Comparison of ENCODE assay signal across 30 cellular contexts in genomic region chr3:17724122-17724521, GRCh38.
"Had no signal": no experiment of that assay in that cellular context is flagged by ENCODE, and none has a peak within 500 bp of the region (broad histone marks: within the 10 kb centered on the region; RNA-seq: fewer than 3 reads in every experiment).

No MANE protein-coding gene starts in this region.

- FAIRE-seq: urothelium cell line had no signal

- DNase-seq: naive B cell; naive thymus-derived CD8-positive, alpha-beta T cell; nephron progenitor cell; occipital lobe; ovary; posterior cingulate gyrus; psoas muscle; right cardiac atrium; spleen; stimulated activated CD4-positive, alpha-beta T cell treated with anti-CD3 and anti-CD28 coated beads, Interleukin-12 subunit alpha, Interleukin-12 subunit beta, amount 100 ng/mL, for 4 hours; stimulated activated CD4-positive, alpha-beta T cell treated with anti-CD3 and anti-CD28 coated beads, Interleukin-1b, Interleukin-23, amount 100 ng/mL, for 48 hours; stimulated activated CD4-positive, alpha-beta T cell treated with anti-CD3 and anti-CD28 coated beads, Interleukin-4, amount 100 ng/mL, for 1 hour; stimulated activated CD4-positive, alpha-beta T cell treated with anti-CD3 and anti-CD28 coated beads, Interleukin-4, amount 100 ng/mL, for 4 hours; stimulated activated CD8-positive, alpha-beta memory T cell treated with anti-CD3 and anti-CD28 coated beads, Interleukin-4, amount 100 ng/mL, for 48 hours; stimulated activated naive CD4-positive, alpha-beta T cell treated with Interleukin-2 at 50 U/mL for 16 hours; stomach; thyroid gland; trophoblast cell; upper lobe of left lung had no signal

- H3K4me3 ChIP-seq: neural progenitor cell, ovary, psoas muscle, skin epidermis, smooth muscle cell, spleen, stomach, thoracic aorta, thyroid gland, tibial nerve, upper lobe of left lung, vagina had no signal

- H2AFZ ChIP-seq: neural progenitor cell, parathyroid adenoma had no signal

- H3K9me3 ChIP-seq: ovary, stomach, thoracic aorta, thyroid gland, tibial nerve, upper lobe of left lung, vagina had no signal

- H3K27ac ChIP-seq: neural progenitor cell, ovary, parathyroid adenoma, psoas muscle, skin epidermis, spleen, stomach, thoracic aorta, thyroid gland, tibial nerve, upper lobe of left lung, vagina had no signal

- H3K4me1 ChIP-seq: neural progenitor cell, parathyroid adenoma, psoas muscle, spleen, vagina had no signal

- H3K4me2 ChIP-seq: neural progenitor cell, smooth muscle cell had no signal

- H3K9ac ChIP-seq: neural progenitor cell, parathyroid adenoma had no signal

- ATAC-seq: naive thymus-derived CD8-positive, alpha-beta T cell; natural killer cell treated with Interleukin-12 subunit alpha and Interleukin-12 subunit beta and Interleukin-15 and Interleukin-18, amount 100 ng/mL, for 72 hours; psoas muscle; right cardiac atrium; sciatic nerve; stimulated activated memory B cell treated with anti-CD40 and anti-IgM and Interleukin-4, amounts not matched to agents 10 μg/mL and 1 μg/mL and 100 μg/mL, for 72 hours had no signal

- H3K36me3 ChIP-seq: ovary, thoracic aorta, thyroid gland had no signal

- H3K27me3 ChIP-seq: neural progenitor cell, ovary, spleen, stomach, thyroid gland, tibial nerve, upper lobe of left lung, vagina had no signal
